ENCODE assay signal across 16 cellular contexts in genomic region chr14:75250800-75251199, GRCh38. TPM values are rescaled to one million over a fixed set of nuclear protein-coding genes. Genes with fewer than 3 reads are reported as not detected.
DNase-seq lines count a peak whose midpoint lies in the region; ATAC-seq, FAIRE-seq and TF ChIP-seq lines count a peak whose summit lies in the region.
"Had no signal": no experiment of that assay in that cellular context is flagged by ENCODE, and none has a peak within 500 bp of the region (broad histone marks: within the 10 kb centered on the region; RNA-seq: fewer than 3 reads in every experiment).

No MANE protein-coding gene starts in this region.

- H3K27ac ChIP-seq in RWPE1 (peak overlapping the region; percentile 99; the same call in 1 of the 2 replicates), H1 (ENCODE audit: low read depth, low read length) (no peak overlapping the region), thyroid gland (peak overlapping the region in 2 of 3 donors; percentile 14 to 41)
- H3K27ac ChIP-seq: SJSA1 had no signal

- H2BK5ac ChIP-seq in H1 (ENCODE audit: low read depth, low read length) = no peak overlapping the region

- TF ChIP-seq POLR2A in H1 (IDR thresholded peaks at IDR 0.05; ENCODE audit: control extremely low read depth in 1 of 2, low read depth in 2 of 2, low read length in 2 of 2) = no peak
- TF ChIP-seq POLR2A in thyroid gland (IDR thresholded peaks at IDR 0.05) = no peak

- H3K4me1 ChIP-seq in H1 (replicated peaks in 1 of 4; ENCODE audit: control insufficient read depth in 3 of 4, insufficient read depth in 4 of 4, low read length in 3 of 4) (peaks cover 2 to 10% (median 6%) of the 10 kb centered on the region in 4 experiments; a peak in 5 of 7 replicates), thyroid gland (peaks cover 19 to 47% of the 10 kb centered on the region in 2 donors)
- H3K4me1 ChIP-seq: SJSA1 had no signal

- TF ChIP-seq CTCF in natural killer cell (IDR thresholded peaks at IDR 0.05) (no peak), RWPE1 (conservative IDR thresholded peaks at IDR 0.05; ENCODE audit: low read depth) (no peak), H1 (IDR thresholded peaks at IDR 0.05; ENCODE audit: control extremely low read depth in 1 of 3, insufficient read depth in 1 of 3, low read depth in 1 of 3, low read length in 3 of 3) (no peak), thyroid gland (IDR thresholded peaks at IDR 0.05) (no peak)

- no peaks in the 10 kb centered on the region for H3K79me1 ChIP-seq in H1 (ENCODE audit: low read depth, low read length)

- peaks cover 57% of the 10 kb centered on the region in 2 donors for H3K4me1 Mint-ChIP-seq in natural killer cell
- peaks cover 46 to 53% of the 10 kb centered on the region in 2 donors for H3K4me1 Mint-ChIP-seq in natural killer cell treated with Interleukin-12 subunit alpha and Interleukin-12 subunit beta and Interleukin-15 and Interleukin-18, amount 100 ng/mL, for 72 hours (ENCODE audit: low read depth in 2 of 2)

- DNase-seq in natural killer cell = no peak
- no peak for DNase-seq in natural killer cell treated with Interleukin-12 subunit alpha and Interleukin-12 subunit beta and Interleukin-15 and Interleukin-18, amount 100 ng/mL, for 72 hours (ENCODE audit: low spot score)
- no peak for DNase-seq in RWPE1 (ENCODE audit: low spot score)
- no peak for DNase-seq in H1 (ENCODE audit: low read depth in 1 of 2, low spot score in 2 of 2)
- no peak for DNase-seq in thyroid gland
- DNase-seq in cerebellum (ENCODE audit: low spot score) = no peak
- DNase-seq: DMS79 treated with DMSO at 0.1 percent for 48 hours, IMR-90, MV-4-11, NCI-H1417 treated with DMSO at 0.1 percent for 48 hours, NCI-H1930, NCI-H526 treated with DMSO at 0.1 percent for 48 hours had no signal

- no peak overlapping the region for H3K18ac ChIP-seq in H1 (ENCODE audit: extremely low read depth, low read length)

- peak overlapping the region; percentile 90 to 93 for H3K27ac Mint-ChIP-seq in natural killer cell
- peak overlapping the region in 1 of 2 donors; percentile 34 for H3K27ac Mint-ChIP-seq in natural killer cell treated with Interleukin-12 subunit alpha and Interleukin-12 subunit beta and Interleukin-15 and Interleukin-18, amount 100 ng/mL, for 72 hours
- H3K27ac Mint-ChIP-seq: GM23338 had no signal

- ATAC-seq in natural killer cell = no peak
- no peak for ATAC-seq in natural killer cell treated with Interleukin-12 subunit alpha and Interleukin-12 subunit beta and Interleukin-15 and Interleukin-18, amount 100 ng/mL, for 72 hours
- ATAC-seq in GM21423 (IDR thresholded peaks at IDR 0.05; ENCODE audit: unreplicated experiment) = no peak
- ATAC-seq in GM21723 (IDR thresholded peaks at IDR 0.05; ENCODE audit: unreplicated experiment) = no peak
- ATAC-seq: GM23338 had no signal

- no peak for TF ChIP-seq RAD21 in H1 (IDR thresholded peaks at IDR 0.05 in 1 of 2, conservative IDR thresholded peaks at IDR 0.05 in 1 of 2; ENCODE audit: low read depth in 2 of 2, low read length in 2 of 2)

- H2BK15ac ChIP-seq in H1 (ENCODE audit: low read length) = no peak overlapping the region

- H3K4me3 ChIP-seq in H1 (ENCODE audit: extremely low read depth in 1 of 4, insufficient read depth in 2 of 4, low read depth in 3 of 4, low read length in 4 of 4) = no peak overlapping the region
- no peak overlapping the region for H3K4me3 ChIP-seq in thyroid gland (replicated peaks in 1 of 3)
- H3K4me3 ChIP-seq: GM23338, SJSA1 had no signal

- CTCF ChIA-PET in RWPE1 (lab: Yijun Ruan, JAX) (interaction anchor here (0.7 kb wide), 1 partner anchor 11 kb away, joined by 5 read pairs; no protein-coding TSS in a partner anchor), H1 (lab: Charles Lee; ENCODE audit: partially characterized antibody) (interaction anchor here (0.6 to 0.9 kb wide), 2 partner anchors 33 to 36 kb away, joined by 3 read pairs; no protein-coding TSS in a partner anchor)

- H4K91ac ChIP-seq in H1 (replicated peaks; ENCODE audit: insufficient read length, low read length) = no peak overlapping the region

- H3K36me3 ChIP-seq in H1 (ENCODE audit: control insufficient read depth in 2 of 4, insufficient read depth in 4 of 4, low read length in 3 of 4) = no peaks in the 10 kb centered on the region
- H3K36me3 ChIP-seq in thyroid gland = no peaks in the 10 kb centered on the region
- H3K36me3 ChIP-seq: SJSA1 had no signal

- H3K27me3 ChIP-seq in H1 (replicated peaks in 1 of 4; ENCODE audit: control insufficient read depth in 3 of 4, extremely low read depth in 1 of 4, insufficient read depth in 3 of 4, low read length in 3 of 4) (no peaks in the 10 kb centered on the region), thyroid gland (no peaks in the 10 kb centered on the region)
- H3K27me3 ChIP-seq: SJSA1 had no signal

- no peak overlapping the region for H4K8ac ChIP-seq in H1 (ENCODE audit: extremely low read depth, insufficient read depth, low read length)

- H3K23me2 ChIP-seq in H1 (ENCODE audit: low read depth, low read length) = no peaks in the 10 kb centered on the region

- H3K9ac ChIP-seq in H1 (replicated peaks in 1 of 4; ENCODE audit: extremely low read depth in 1 of 4, low read depth in 3 of 4, low read length in 3 of 4) = no peak overlapping the region

- H3K27me3 Mint-ChIP-seq in natural killer cell (ENCODE audit: low read depth in 2 of 2) = no peaks in the 10 kb centered on the region
- H3K27me3 Mint-ChIP-seq in natural killer cell treated with Interleukin-12 subunit alpha and Interleukin-12 subunit beta and Interleukin-15 and Interleukin-18, amount 100 ng/mL, for 72 hours = peaks cover 0 to 3% of the 10 kb centered on the region in 2 donors

- no peak overlapping the region for H3K23ac ChIP-seq in H1 (ENCODE audit: insufficient read length)

- no peak overlapping the region for H2AK5ac ChIP-seq in H1 (ENCODE audit: low read depth, low read length)

- H3K14ac ChIP-seq in H1 (ENCODE audit: insufficient read length) = no peak overlapping the region

- no peaks in the 10 kb centered on the region for H4K20me1 ChIP-seq in H1 (replicated peaks in 1 of 2; ENCODE audit: control insufficient read depth in 1 of 2, insufficient read depth in 2 of 2, low read length in 2 of 2)

- no peak overlapping the region for H3K4ac ChIP-seq in H1 (replicated peaks; ENCODE audit: insufficient read length, low read depth, low read length)

- intact Hi-C loops in natural killer cell (cut with micrococcal nuclease) (no loop called here), thyroid gland (cut with DNase I) (no loop called here)

- no peak for TF ChIP-seq EP300 in H1 (IDR thresholded peaks at IDR 0.05; ENCODE audit: borderline replicate concordance in 1 of 2, low read depth in 2 of 2, low read length in 2 of 2)

- no peaks in the 10 kb centered on the region for H3K9me3 ChIP-seq in H1 (ENCODE audit: insufficient read depth in 2 of 2, low read depth in 1 of 2, low read length in 1 of 2)
- H3K9me3 ChIP-seq in thyroid gland = no peaks in the 10 kb centered on the region
- H3K9me3 ChIP-seq: SJSA1 had no signal

- H2AFZ ChIP-seq in H1 (ENCODE audit: low read length) = no peak overlapping the region
- H2AFZ ChIP-seq: GM23338 had no signal

- H3K79me2 ChIP-seq in H1 (ENCODE audit: control insufficient read depth in 1 of 2, insufficient read depth in 2 of 2, low read length in 2 of 2) = no peaks in the 10 kb centered on the region

- H3K36me3 Mint-ChIP-seq in natural killer cell = no peaks in the 10 kb centered on the region
- no peaks in the 10 kb centered on the region for H3K36me3 Mint-ChIP-seq in natural killer cell treated with Interleukin-12 subunit alpha and Interleukin-12 subunit beta and Interleukin-15 and Interleukin-18, amount 100 ng/mL, for 72 hours

- H3K9me3 Mint-ChIP-seq in natural killer cell = no peaks in the 10 kb centered on the region
- H3K9me3 Mint-ChIP-seq in natural killer cell treated with Interleukin-12 subunit alpha and Interleukin-12 subunit beta and Interleukin-15 and Interleukin-18, amount 100 ng/mL, for 72 hours = no peaks in the 10 kb centered on the region
- H3K9me3 Mint-ChIP-seq: GM23338 had no signal

- H3K4me3 Mint-ChIP-seq in natural killer cell = peak overlapping the region; percentile 21
- H3K4me3 Mint-ChIP-seq in natural killer cell treated with Interleukin-12 subunit alpha and Interleukin-12 subunit beta and Interleukin-15 and Interleukin-18, amount 100 ng/mL, for 72 hours = no peak overlapping the region
- H3K4me3 Mint-ChIP-seq: GM23338 had no signal

- no peak overlapping the region for H3K4me2 ChIP-seq in H1 (ENCODE audit: insufficient read depth in 1 of 2, low read depth in 2 of 2, low read length in 2 of 2)
- H3K4me2 ChIP-seq: GM23338 had no signal

- no peak overlapping the region for H4K5ac ChIP-seq in H1 (ENCODE audit: insufficient read length, low read depth, low read length)

- no peak overlapping the region for H2BK120ac ChIP-seq in H1 (replicated peaks; ENCODE audit: low read depth, low read length)

- WGBS in H1 (ENCODE audit: extremely low coverage in 1 of 2, insufficient coverage in 1 of 2, insufficient read length in 1 of 2, insufficient replicate concordance in 2 of 2, low coverage in 1 of 2, low lambda C conversion rate in 2 of 2, missing lambda C conversion rate in 1 of 2), 2 experiments = 90% methylated on average over 4 of the region's 4 CpGs; no CpG with 5 or more reads in 1 of the 2 experiments
- WGBS in thyroid gland, 2 donors = 94 to 95% methylated on average over 4 of the region's 4 CpGs

- POLR2A ChIA-PET in RWPE1 (lab: Yijun Ruan, JAX; ENCODE audit: low non-redundant PET) = no interaction called here
- POLR2A ChIA-PET in H1 (lab: Charles Lee; ENCODE audit: partially characterized antibody) = interaction anchor here (0.7 to 4.5 kb wide), 7 partner anchors 8 to 40 kb away, joined by 3 to 23 read pairs (median 4); partner anchors contain the start of gene FOS

- no peak overlapping the region for H2BK12ac ChIP-seq in H1 (ENCODE audit: low read depth, low read length)

- no peak overlapping the region for H3K56ac ChIP-seq in H1 (replicated peaks; ENCODE audit: insufficient read length, low read depth, low read length)

- 0 out of 2 replicates have a peak overlapping the region, but pooled peaks have one; percentile 35 for H2BK20ac ChIP-seq in H1 (ENCODE audit: low read length)

- no peak for FAIRE-seq in H1 (lab: Jason Lieb, UNC)

TF ChIP-seq in H1, 55 proteins besides CTCF, POLR2A, EP300 and RAD21 (continues in another document):
- no peak for TF ChIP-seq NRF1 (IDR thresholded peaks at IDR 0.05; ENCODE audit: low read depth, low read length)

RNA-seq across cellular contexts. Expression of gene FOS, which starts 27.8 kb away (rescaled TPM):
- total RNA-seq in natural killer cell (1,000 to 10,000 TPM; 2,527 to 3,257 (median 3,104) TPM), thyroid gland (100 to 1,000 TPM in 2 of 4 donors, 10 to 100 TPM in 2; 32.1 to 239 (median 121) TPM), cerebellum (36.3 TPM)
- total RNA-seq in natural killer cell treated with Interleukin-12 subunit alpha and Interleukin-12 subunit beta and Interleukin-15 and Interleukin-18, amount 100 ng/mL, for 72 hours = 10 to 100 TPM; 25.3 to 35.2 TPM
- total RNA-seq in H1 (2021; fragmentation: NEBNext Ultra II Directional; extraction: Animal tissue kit (Norgen Biotek cat#: 25700)) = 51.5 and 51.8 TPM in 2 replicates
- 50.2 and 74.5 TPM in 2 replicates for polyA plus RNA-seq in H1 (2011; rRNA removed)
- polyA plus RNA-seq in H1 (2011; cell fraction: cytosol; rRNA removed) = 29.8 TPM
- polyA plus RNA-seq in H1 (2011; cell fraction: nucleus; rRNA removed) = 236 TPM
- polyA plus RNA-seq in H1 (2012, experiment 1 of 2) = 36.4 to 90.0 TPM (median 56.1 TPM) in 4 replicates
- 60.5 TPM for polyA plus RNA-seq in H1 (2012, experiment 2 of 2)
- 8.6 TPM for polyA plus RNA-seq in H1 (2013, experiment 1 of 2)
- polyA plus RNA-seq in H1 (2013, experiment 2 of 2) = 8.3 TPM
- 35.8 and 91.1 TPM in 2 replicates for polyA minus RNA-seq in H1 (2011; rRNA and poly(A)+ RNA removed)
- polyA minus RNA-seq in H1 (2011; cell fraction: cytosol; rRNA and poly(A)+ RNA removed) = 38.5 TPM
- polyA minus RNA-seq in H1 (2011; cell fraction: nucleus; rRNA and poly(A)+ RNA removed) = 604 TPM

Comparison
In these comparisons a context has a peak if more than half of its experiments do, and no peak if none do; other contexts are left out.
1. RNA of gene FOS, which starts 27.8 kb away (total RNA-seq): 2,527 to 3,257 TPM in natural killer cell; 32.1 to 239 TPM in thyroid gland, 51.5 to 51.8 TPM in H1, 36.3 TPM in cerebellum (single experiment) and 25.3 to 35.2 TPM in natural killer cell treated with Interleukin-12 subunit alpha and Interleukin-12 subunit beta and Interleukin-15 and Interleukin-18, amount 100 ng/mL, for 72 hours; every median in the first group is over 10 times any median in the second.